33 cellular contexts compared by ENCODE assay signal in genomic region chr9:114130141-114130540, GRCh38. TPM values are rescaled to one million over a fixed set of nuclear protein-coding genes. Genes with fewer than 3 reads are reported as not detected.
"Had no signal": no experiment of that assay in that cellular context is flagged by ENCODE, and none has a peak within 500 bp of the region (broad histone marks: within the 10 kb centered on the region; RNA-seq: fewer than 3 reads in every experiment).

No MANE protein-coding gene starts in this region.

- H3K36me3 Mint-ChIP-seq: mesothelial cell of epicardium; stimulated activated memory B cell treated with anti-CD40 and anti-IgM and Interleukin-4, amounts not matched to agents 10 μg/mL and 1 μg/mL and 100 μg/mL, for 72 hours; type B pancreatic cell had no signal

- H3K4me1 Mint-ChIP-seq: immature natural killer cell; mesothelial cell of epicardium; neural crest cell; stimulated activated memory B cell treated with anti-CD40 and anti-IgM and Interleukin-4, amounts not matched to agents 10 μg/mL and 1 μg/mL and 100 μg/mL, for 72 hours; stimulated activated naive CD8-positive, alpha-beta T cell treated with anti-CD3 and anti-CD28 coated beads, Interleukin-15, amount 100 ng/mL, for 72 hours had no signal

- H3K9me3 Mint-ChIP-seq: neural crest cell, type B pancreatic cell had no signal

- H3K27me3 ChIP-seq: heart left ventricle, ovary, sigmoid colon, tibial nerve, uterus had no signal

- H3K4me1 ChIP-seq: left lung, lower lobe of right lung, prostate gland, sigmoid colon, tibial nerve, uterus had no signal

- DNase-seq: glutamatergic neuron; immature natural killer cell; left lung; lower lobe of right lung; mesendoderm; occipital lobe; ovary; retina; right cardiac atrium; sigmoid colon; stimulated activated CD4-positive, alpha-beta T cell treated with anti-CD3 and anti-CD28 coated beads, Interleukin-1b, Interleukin-23, amount 100 ng/mL, for 48 hours; stimulated activated CD4-positive, alpha-beta T cell treated with anti-CD3 and anti-CD28 coated beads, Interleukin-2, amount 100 ng/mL, for 48 hours; stimulated activated CD4-positive, alpha-beta T cell treated with anti-CD3 and anti-CD28 coated beads, Interleukin-4, amount 100 ng/mL, for 4 hours; stimulated activated CD8-positive, alpha-beta memory T cell treated with anti-CD3 and anti-CD28 coated beads, Interleukin-4, amount 100 ng/mL, for 48 hours; stimulated activated naive CD4-positive, alpha-beta T cell treated with Interleukin-2 at 50 U/mL for 16 hours; stimulated activated naive CD8-positive, alpha-beta T cell treated with anti-CD3 and anti-CD28 coated beads, Interleukin-15, amount 100 ng/mL, for 72 hours; uterus had no signal

- H3K4me3 Mint-ChIP-seq: immature natural killer cell; mesothelial cell of epicardium; naive thymus-derived CD8-positive, alpha-beta T cell; nephron; neural crest cell; stimulated activated memory B cell treated with anti-CD40 and anti-IgM and Interleukin-4, amounts not matched to agents 10 μg/mL and 1 μg/mL and 100 μg/mL, for 72 hours; stimulated activated naive CD8-positive, alpha-beta T cell treated with anti-CD3 and anti-CD28 coated beads, Interleukin-15, amount 100 ng/mL, for 72 hours; type B pancreatic cell had no signal

- H3K36me3 ChIP-seq: heart left ventricle, left lung, lower lobe of right lung, neutrophil, ovary, prostate gland, sigmoid colon, tibial nerve, uterus had no signal

- ATAC-seq: left lung; lower lobe of right lung; naive thymus-derived CD8-positive, alpha-beta T cell; stimulated activated memory B cell treated with anti-CD40 and anti-IgM and Interleukin-4, amounts not matched to agents 10 μg/mL and 1 μg/mL and 100 μg/mL, for 72 hours; stimulated activated naive CD8-positive, alpha-beta T cell treated with anti-CD3 and anti-CD28 coated beads, Interleukin-15, amount 100 ng/mL, for 72 hours had no signal

- H3K27ac ChIP-seq: heart left ventricle, left lung, lower lobe of right lung, neutrophil, ovary, prostate gland, sigmoid colon, tibial nerve, uterus had no signal

- H3K9me3 ChIP-seq: lower lobe of right lung, neutrophil, ovary, prostate gland, uterus had no signal

- H3K27ac Mint-ChIP-seq: immature natural killer cell; mesothelial cell of epicardium; nephron; stimulated activated memory B cell treated with anti-CD40 and anti-IgM and Interleukin-4, amounts not matched to agents 10 μg/mL and 1 μg/mL and 100 μg/mL, for 72 hours; type B pancreatic cell had no signal

- H3K4me2 ChIP-seq: smooth muscle cell had no signal

- H3K4me3 ChIP-seq: heart left ventricle, left lung, lower lobe of right lung, ovary, prostate gland, sigmoid colon, smooth muscle cell, tibial nerve, uterus had no signal

- FAIRE-seq: islet of Langerhans had no signal

RNA-seq across cellular contexts. Expression of gene COL27A1, which starts 25.2 kb away (rescaled TPM):
- polyA plus RNA-seq: immature natural killer cell had no signal

RNA-seq across cellular contexts. Expression of gene KIF12, which starts 31.0 kb away (rescaled TPM):
- total RNA-seq: mononuclear cell; myocyte; naive thymus-derived CD8-positive, alpha-beta T cell; neural crest cell; smooth muscle cell; tibial nerve had no signal
- polyA plus RNA-seq: immature natural killer cell; naive thymus-derived CD8-positive, alpha-beta T cell; smooth muscle cell had no signal

RNA-seq across cellular contexts. Expression of gene AMBP, which starts 52.0 kb away (rescaled TPM):
- total RNA-seq: kidney epithelial cell; mononuclear cell; naive thymus-derived CD8-positive, alpha-beta T cell; sigmoid colon; smooth muscle cell; temporal lobe; tibial nerve had no signal
- polyA plus RNA-seq: immature natural killer cell; naive thymus-derived CD8-positive, alpha-beta T cell had no signal
